ENCODE assay signal across 9 cellular contexts in the genomic region with DNA sequence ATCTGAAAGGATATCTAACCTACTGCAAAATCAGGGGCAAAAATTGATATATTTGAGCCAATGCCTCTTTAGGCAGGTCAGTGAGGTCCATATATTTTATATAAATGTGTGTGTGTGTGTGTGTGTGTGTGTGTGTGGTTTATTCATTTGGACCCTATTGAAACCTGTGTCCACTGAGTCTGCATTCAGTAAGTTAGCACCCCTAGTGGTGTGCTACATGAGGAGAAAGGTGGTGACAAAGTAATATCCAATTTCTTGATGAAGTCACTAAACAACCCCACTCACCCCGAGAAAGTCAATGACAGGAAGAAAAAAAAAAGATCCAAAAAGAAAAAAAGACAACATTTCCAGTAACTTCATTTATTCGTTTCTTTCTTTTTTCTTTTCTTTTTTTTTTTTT. TPM values are rescaled to one million over a fixed set of nuclear protein-coding genes. Genes with fewer than 3 reads are reported as not detected.
DNase-seq lines count a peak whose midpoint lies in the region; ATAC-seq and TF ChIP-seq lines count a peak whose summit lies in the region.
"Had no signal": no experiment of that assay in that cellular context is flagged by ENCODE, and none has a peak within 500 bp of the region (broad histone marks: within the 10 kb centered on the region; RNA-seq: fewer than 3 reads in every experiment).

No MANE protein-coding gene starts in this region.

- no peaks in the 10 kb centered on the region for H3K9me3 ChIP-seq in Karpas-422 (ENCODE audit: low read length)
- H3K9me3 ChIP-seq: right atrium auricular region had no signal

- H3K27ac Mint-ChIP-seq in central memory CD8-positive, alpha-beta T cell (ENCODE audit: low read depth), result peak overlapping the region; percentile 9

- H3K79me2 ChIP-seq in Karpas-422 (ENCODE audit: low read length), result peaks cover 93% of the 10 kb centered on the region

- peak; percentile 66 for TF ChIP-seq CTCF in retinal pigment epithelial cell (conservative IDR thresholded peaks at IDR 0.05; ENCODE audit: low read depth, low read length)

- H3K9me2 ChIP-seq in Karpas-422 (replicated peaks; ENCODE audit: insufficient read depth, low read length), result no peaks in the 10 kb centered on the region

- no peaks in the 10 kb centered on the region for H3K27me3 ChIP-seq in Karpas-422 (ENCODE audit: low read length)
- H3K27me3 ChIP-seq: right atrium auricular region had no signal

- DNase-seq in NCI-H82 (lab: John Stamatoyannopoulos, UW), result peak; percentile 43
- DNase-seq in NCI-H82 treated with DMSO at 0.1 percent for 48 hours (lab: John Stamatoyannopoulos, UW; ENCODE audit: unreplicated experiment), result no peak
- peak; percentile 74 for DNase-seq in Karpas-422
- no peak for DNase-seq in central memory CD8-positive, alpha-beta T cell (ENCODE audit: low spot score in 2 of 2)
- DNase-seq in retinal pigment epithelial cell (ENCODE audit: low read depth), result no peak
- no peak for DNase-seq in activated CD4-positive, alpha-beta T cell treated with anti-CD3 and anti-CD28 coated beads for 48 hours
- no peak for DNase-seq in stimulated activated CD4-positive, alpha-beta T cell treated with anti-CD3 and anti-CD28 coated beads, Interleukin-4, amount 100 ng/mL, for 1 hour
- DNase-seq in KG1 (lab: John Stamatoyannopoulos, UW), result no peak

- no peaks in the 10 kb centered on the region for H3K9me3 Mint-ChIP-seq in central memory CD8-positive, alpha-beta T cell

- no peak overlapping the region for H3K4me3 Mint-ChIP-seq in central memory CD8-positive, alpha-beta T cell

- no peak overlapping the region for H3K9ac ChIP-seq in Karpas-422 (ENCODE audit: low read length)

- ATAC-seq in central memory CD8-positive, alpha-beta T cell (replicated peaks; ENCODE audit: extremely low read depth, poor library complexity, severe bottlenecking), result no peak

- no peak overlapping the region for H3K4me3 ChIP-seq in Karpas-422 (ENCODE audit: low read length)
- no peak overlapping the region for H3K4me3 ChIP-seq in retinal pigment epithelial cell (ENCODE audit: low read length)
- H3K4me3 ChIP-seq: right atrium auricular region had no signal

- H4K20me1 ChIP-seq in Karpas-422 (ENCODE audit: insufficient read depth, low read depth, low read length), result peaks cover 17% of the 10 kb centered on the region

- peaks cover 6% of the 10 kb centered on the region for H3K36me3 Mint-ChIP-seq in central memory CD8-positive, alpha-beta T cell (ENCODE audit: insufficient read depth)

- peaks cover 59% of the 10 kb centered on the region for H3K4me1 ChIP-seq in Karpas-422 (ENCODE audit: low read length)

- H3K27me3 Mint-ChIP-seq in central memory CD8-positive, alpha-beta T cell, result no peaks in the 10 kb centered on the region

- H3K4me2 ChIP-seq in Karpas-422 (ENCODE audit: low read depth, low read length, poor library complexity, severe bottlenecking), result peak overlapping the region; percentile 90

- peak overlapping the region; percentile 71; the same call in 1 of the 2 replicates for H3K27ac ChIP-seq in Karpas-422 (ENCODE audit: low read length)

- no peak overlapping the region for H2AFZ ChIP-seq in Karpas-422 (ENCODE audit: low read length)

- peaks cover 5% of the 10 kb centered on the region; the same call in 1 of the 2 replicates for H3K36me3 ChIP-seq in Karpas-422 (ENCODE audit: insufficient read depth, low read length)
- H3K36me3 ChIP-seq: right atrium auricular region had no signal

- H3K4me1 Mint-ChIP-seq in central memory CD8-positive, alpha-beta T cell, result peaks cover 75% of the 10 kb centered on the region

RNA-seq across cellular contexts. Expression of gene FBXW11, which starts 4.1 kb away (rescaled TPM):
- 52.3 and 72.9 TPM in 2 replicates for total RNA-seq in Karpas-422 (2014; rRNA removed; shearing (Covaris generic); ENCODE audit: low replicate concordance)

Comparison
In these comparisons a context has a peak if more than half of its experiments do, and no peak if none do; other contexts are left out.
1. DNase-seq: peak in NCI-H82 (single experiment) and Karpas-422 (single experiment); none in NCI-H82 treated with DMSO at 0.1 percent for 48 hours (single experiment), central memory CD8-positive, alpha-beta T cell (0 of 2), retinal pigment epithelial cell (single experiment), activated CD4-positive, alpha-beta T cell treated with anti-CD3 and anti-CD28 coated beads for 48 hours (single experiment), stimulated activated CD4-positive, alpha-beta T cell treated with anti-CD3 and anti-CD28 coated beads, Interleukin-4, amount 100 ng/mL, for 1 hour (single experiment) and KG1 (single experiment).